In the genomic region with DNA sequence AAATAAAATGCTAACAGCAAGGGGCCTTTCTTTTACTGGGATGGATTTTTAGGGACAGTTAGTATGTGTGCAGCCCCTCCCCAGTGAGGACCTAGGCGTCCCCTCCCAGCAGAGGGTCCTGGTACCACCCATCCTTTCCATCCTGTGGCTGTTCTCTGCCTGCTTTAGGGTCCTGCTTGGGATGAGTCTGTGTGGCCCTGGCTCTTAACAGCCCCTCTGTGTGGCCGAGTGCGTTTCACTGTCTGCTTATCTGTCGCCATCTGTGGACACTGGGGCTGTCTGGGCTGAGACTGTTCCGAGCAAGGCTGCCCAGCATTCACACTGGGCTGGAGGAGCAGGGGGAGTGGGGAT, we compare ENCODE assay signal across 16 cellular contexts. TPM values are rescaled to one million over a fixed set of nuclear protein-coding genes. Genes with fewer than 3 reads are reported as not detected.
DNase-seq lines count a peak whose midpoint lies in the region; ATAC-seq and TF ChIP-seq lines count a peak whose summit lies in the region.
"Had no signal": no experiment of that assay in that cellular context is flagged by ENCODE, and none has a peak within 500 bp of the region (broad histone marks: within the 10 kb centered on the region; RNA-seq: fewer than 3 reads in every experiment).

No MANE protein-coding gene starts in this region.

- H3K36me3 Mint-ChIP-seq in Calu3 (ENCODE audit: insufficient read depth, unreplicated experiment), result peaks cover 38% of the 10 kb centered on the region
- H3K36me3 Mint-ChIP-seq in T-helper 17 cell (ENCODE audit: low read depth), result no peaks in the 10 kb centered on the region

- CTCF ChIA-PET in Calu3 (lab: Charles Lee) (no interaction called here), SK-N-SH (lab: Yijun Ruan, JAX) (no interaction called here)

- DNase-seq in Calu3 (no peak), SK-N-SH (no peak), left ventricle myocardium inferior (no peak), trophoblast cell (peak in 1 of 2 donors; percentile 19), GF-D8 (lab: John Stamatoyannopoulos, UW) (no peak), T-helper 17 cell (no peak)
- DNase-seq: activated CD4-positive, alpha-beta T cell treated with anti-CD3 and anti-CD28 coated beads, Interleukin-2, amount 50 U/mL, for 1 hour; amniotic stem cell; dermis blood vessel endothelial cell; stimulated activated CD4-positive, alpha-beta T cell treated with anti-CD3 and anti-CD28 coated beads, Interleukin-15, amount 100 ng/mL, for 24 hours; T-helper 9 cell had no signal

- no peak overlapping the region for H4K91ac ChIP-seq in trophoblast cell (ENCODE audit: low read depth, low read length)

- no peaks in the 10 kb centered on the region for H3F3A ChIP-seq in SK-N-SH (replicated peaks; ENCODE audit: insufficient read depth)

- H3K36me3 ChIP-seq in SK-N-SH (replicated peaks in 1 of 2; ENCODE audit: control insufficient read depth in 1 of 2, insufficient read depth in 2 of 2, low read length in 1 of 2) (no peaks in the 10 kb centered on the region), left ventricle myocardium inferior (no peaks in the 10 kb centered on the region), trophoblast cell (ENCODE audit: control insufficient read depth in 1 of 2, insufficient read depth in 2 of 2, low read length in 2 of 2) (no peaks in the 10 kb centered on the region)

- H3K79me2 ChIP-seq in SK-N-SH (ENCODE audit: insufficient read depth), result no peaks in the 10 kb centered on the region
- H3K79me2 ChIP-seq in trophoblast cell (ENCODE audit: control insufficient read depth, insufficient read depth, low read length, poor library complexity), result no peaks in the 10 kb centered on the region
- H3K79me2 ChIP-seq: parathyroid adenoma had no signal

- peak overlapping the region; percentile 37 for H2BK12ac ChIP-seq in trophoblast cell (ENCODE audit: low read length)

- BruUV-seq in Calu3 (replicated peaks; lab: Mats Ljungman, UMichigan), result no TSS peak

- TF ChIP-seq CTCF in Calu3 (IDR thresholded peaks at IDR 0.05; ENCODE audit: unreplicated experiment) (no peak), SK-N-SH (IDR thresholded peaks at IDR 0.05) (no peak), left ventricle myocardium inferior (IDR thresholded peaks at IDR 0.05; ENCODE audit: borderline replicate concordance) (no peak)

- POLR2A ChIA-PET in SK-N-SH (lab: Yijun Ruan, JAX), result no interaction called here

- H3K27me3 Mint-ChIP-seq in Calu3 (ENCODE audit: unreplicated experiment) (no peaks in the 10 kb centered on the region), T-helper 17 cell (peaks cover 14% of the 10 kb centered on the region)

- ATAC-seq in GM18873 (IDR thresholded peaks at IDR 0.05; ENCODE audit: low FRiP score, unreplicated experiment) (no peak), GM19324 (IDR thresholded peaks at IDR 0.05; ENCODE audit: low FRiP score, unreplicated experiment) (no peak), T-helper 17 cell (no peak)

- H3K4me3 Mint-ChIP-seq in Calu3 (ENCODE audit: low read depth, unreplicated experiment) (peak overlapping the region; percentile 34), T-helper 17 cell (no peak overlapping the region)
- H3K4me3 Mint-ChIP-seq: memory B cell had no signal

- H3K27ac Mint-ChIP-seq in Calu3 (ENCODE audit: unreplicated experiment) (peak overlapping the region; percentile 81), T-helper 17 cell (no peak overlapping the region)
- H3K27ac Mint-ChIP-seq: memory B cell had no signal

- H2BK5ac ChIP-seq in trophoblast cell (ENCODE audit: low read depth, low read length, poor library complexity), result no peak overlapping the region

- no peak overlapping the region for H4K12ac ChIP-seq in trophoblast cell (ENCODE audit: low read depth, low read length)

- H3K9ac ChIP-seq in SK-N-SH (no peak overlapping the region), trophoblast cell (ENCODE audit: low read length) (no peak overlapping the region)
- H3K9ac ChIP-seq: parathyroid adenoma had no signal

- H2BK120ac ChIP-seq in trophoblast cell (ENCODE audit: insufficient read depth, low read length, poor library complexity), result peak overlapping the region; percentile 0

- peak overlapping the region; percentile 7 for H3K14ac ChIP-seq in trophoblast cell (ENCODE audit: low read length)

- H3K4me1 ChIP-seq in SK-N-SH (ENCODE audit: control insufficient read depth in 1 of 2, insufficient read depth in 2 of 2, low read depth in 1 of 2, low read length in 1 of 2) (peaks cover 0 to 88% of the 10 kb centered on the region in 2 experiments; a peak in 2 of 4 replicates), left ventricle myocardium inferior (peaks cover 94% of the 10 kb centered on the region), trophoblast cell (ENCODE audit: control insufficient read depth in 1 of 2, insufficient read depth in 2 of 2, low read length in 2 of 2) (peaks cover 18 to 19% of the 10 kb centered on the region in 2 experiments)

- no peak; a peak in 1 of 4 replicates for TF ChIP-seq EP300 in SK-N-SH (IDR thresholded peaks at IDR 0.05; ENCODE audit: borderline replicate concordance in 1 of 2, low read depth in 1 of 2, low read length in 1 of 2)

- no peak overlapping the region for H3K4me3 ChIP-seq in SK-N-SH (ENCODE audit: low read depth in 2 of 2, low read length in 1 of 2)
- H3K4me3 ChIP-seq in left ventricle myocardium inferior, result peak overlapping the region; percentile 9
- no peak overlapping the region for H3K4me3 ChIP-seq in trophoblast cell (ENCODE audit: low read depth, low read length)

- no peaks in the 10 kb centered on the region for H3K9me3 Mint-ChIP-seq in Calu3 (ENCODE audit: low read depth, unreplicated experiment)

- peaks cover 62% of the 10 kb centered on the region for H3K4me1 Mint-ChIP-seq in Calu3 (ENCODE audit: low read depth, unreplicated experiment)
- peaks cover 6% of the 10 kb centered on the region for H3K4me1 Mint-ChIP-seq in T-helper 17 cell
- H3K4me1 Mint-ChIP-seq: memory B cell had no signal

- no peaks in the 10 kb centered on the region for H3K9me3 ChIP-seq in SK-N-SH
- H3K9me3 ChIP-seq in left ventricle myocardium inferior (replicated peaks), result no peaks in the 10 kb centered on the region
- peaks cover 3% of the 10 kb centered on the region for H3K9me3 ChIP-seq in trophoblast cell (ENCODE audit: insufficient read depth, low read depth, low read length)
- no peaks in the 10 kb centered on the region for H3K9me3 ChIP-seq in T-helper 17 cell (ENCODE audit: control insufficient read depth, low read length, poor library complexity, severe bottlenecking)

- H3K27me3 ChIP-seq in SK-N-SH (ENCODE audit: insufficient read depth) (no peaks in the 10 kb centered on the region), left ventricle myocardium inferior (ENCODE audit: low read depth) (no peaks in the 10 kb centered on the region), trophoblast cell (ENCODE audit: insufficient read depth, low read length) (no peaks in the 10 kb centered on the region)

- no peaks in the 10 kb centered on the region for H3K9me2 ChIP-seq in SK-N-SH

- TF ChIP-seq RAD21 in SK-N-SH (IDR thresholded peaks at IDR 0.05; ENCODE audit: low read length), result peak; percentile 9; the same call in 1 of the 2 replicates

- no peaks in the 10 kb centered on the region for H4K20me1 ChIP-seq in SK-N-SH (ENCODE audit: insufficient read depth)

- no peak overlapping the region for H3K23ac ChIP-seq in trophoblast cell (ENCODE audit: low read length)

- H3K79me1 ChIP-seq in trophoblast cell (ENCODE audit: low read length), result peaks cover 6% of the 10 kb centered on the region

- H2AFZ ChIP-seq in SK-N-SH (ENCODE audit: low read depth), result no peak overlapping the region
- no peak overlapping the region for H2AFZ ChIP-seq in trophoblast cell (ENCODE audit: insufficient read depth, low read length, poor library complexity)
- H2AFZ ChIP-seq: parathyroid adenoma had no signal

- H2AK5ac ChIP-seq in trophoblast cell (ENCODE audit: low read length), result peak overlapping the region; percentile 32

- H3K4ac ChIP-seq in trophoblast cell (ENCODE audit: low read depth, low read length), result peak overlapping the region; percentile 38

- no peak overlapping the region for H3K4me2 ChIP-seq in SK-N-SH
- no peak overlapping the region for H3K4me2 ChIP-seq in trophoblast cell (ENCODE audit: low read length)

- 51% methylated on average over 5 of the region's 5 CpGs for WGBS in SK-N-SH (ENCODE audit: low lambda C conversion rate)
- WGBS in trophoblast cell (ENCODE audit: extremely low coverage, insufficient coverage, insufficient read length), result no CpG with 5 or more reads among the region's 5 CpGs

- intact Hi-C loops in Calu3 (cut with micrococcal nuclease; ENCODE audit: unreplicated experiment), result no loop called here
- intact Hi-C loops in left ventricle myocardium inferior (cut with micrococcal nuclease), result no loop called here

- peak overlapping the region; percentile 5 for H3K18ac ChIP-seq in trophoblast cell (ENCODE audit: low read length)

- peak overlapping the region in 1 of 2 experiments; percentile 98; a peak in 2 of 4 replicates for H3K27ac ChIP-seq in SK-N-SH (ENCODE audit: low read depth in 2 of 2, low read length in 1 of 2)
- H3K27ac ChIP-seq in left ventricle myocardium inferior (replicated peaks), result peak overlapping the region; percentile 94
- H3K27ac ChIP-seq in trophoblast cell (ENCODE audit: low read depth, low read length), result no peak overlapping the region
- H3K27ac ChIP-seq: parathyroid adenoma, RWPE1 had no signal

- no peak overlapping the region for H4K8ac ChIP-seq in trophoblast cell (ENCODE audit: low read depth, low read length)

TF ChIP-seq in SK-N-SH, 30 proteins besides CTCF, POLR2A, EP300 and RAD21 (continues in another document):
- no peak for TF ChIP-seq NFIC (IDR thresholded peaks at IDR 0.05; ENCODE audit: borderline replicate concordance)
- TF ChIP-seq, protein P1, sequence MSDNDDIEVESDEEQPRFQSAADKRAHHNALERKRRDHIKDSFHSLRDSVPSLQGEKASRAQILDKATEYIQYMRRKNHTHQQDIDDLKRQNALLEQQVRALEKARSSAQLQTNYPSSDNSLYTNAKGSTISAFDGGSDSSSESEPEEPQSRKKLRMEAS (IDR thresholded peaks at IDR 0.05; ENCODE audit: low read depth), result no peak
- 0 out of 2 replicates have a peak, but pooled peaks have one; percentile 7 for TF ChIP-seq TCF12 (IDR thresholded peaks at IDR 0.05)
- TF ChIP-seq, protein P2, sequence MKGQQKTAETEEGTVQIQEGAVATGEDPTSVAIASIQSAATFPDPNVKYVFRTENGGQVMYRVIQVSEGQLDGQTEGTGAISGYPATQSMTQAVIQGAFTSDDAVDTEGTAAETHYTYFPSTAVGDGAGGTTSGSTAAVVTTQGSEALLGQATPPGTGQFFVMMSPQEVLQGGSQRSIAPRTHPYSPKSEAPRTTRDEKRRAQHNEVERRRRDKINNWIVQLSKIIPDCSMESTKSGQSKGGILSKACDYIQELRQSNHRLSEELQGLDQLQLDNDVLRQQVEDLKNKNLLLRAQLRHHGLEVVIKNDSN (IDR thresholded peaks at IDR 0.05; ENCODE audit: borderline replicate concordance, low read depth), result no peak
- no peak for TF ChIP-seq SIN3A (IDR thresholded peaks at IDR 0.05; ENCODE audit: borderline replicate concordance, low read depth, low read length)
- TF ChIP-seq TEAD4 (IDR thresholded peaks at IDR 0.05; ENCODE audit: borderline replicate concordance, insufficient read depth), result no peak

RNA-seq across cellular contexts. Expression of a gene that starts 17.0 kb away (rescaled TPM):
- total RNA-seq in Calu3 (2022), result 81.2 and 85.7 TPM in 2 replicates
- 0.12 and 0.36 TPM in 2 replicates for polyA plus RNA-seq in SK-N-SH (2012; rRNA removed)
- polyA plus RNA-seq in SK-N-SH (2012; cell fraction: cytosol; rRNA removed), result 0.40 and 1.2 TPM in 2 replicates
- polyA plus RNA-seq in SK-N-SH (2012; cell fraction: nucleus; rRNA removed), result 1.8 and 5.0 TPM in 2 replicates
- 218 TPM for total RNA-seq in left ventricle myocardium inferior
- polyA plus RNA-seq in trophoblast cell (2013), result 59.1 and 59.5 TPM in 2 replicates
- total RNA-seq in T-helper 17 cell, result not detected
- total RNA-seq: dermis blood vessel endothelial cell had no signal

Comparison
In these comparisons a context has a peak if more than half of its experiments do, and no peak if none do; other contexts are left out.
1. RNA of a gene that starts 17.0 kb away (total RNA-seq): 218 TPM in left ventricle myocardium inferior (single experiment) and 81.2 to 85.7 TPM in Calu3; not detected in T-helper 17 cell; every median in the first group is over 10 times any median in the second.